1 cellular context compared by ENCODE assay signal in genomic region chr9:130518943-130519772, GRCh38.
TF ChIP-seq lines count a peak whose summit lies in the region.

No MANE protein-coding gene starts in this region.

TF ChIP-seq in HepG2, 621 proteins besides CTCF, POLR2A, EP300 and RAD21 (continued from another document):
- TF ChIP-seq UBTF (CRISPR knock-in tag; IDR thresholded peaks at IDR 0.05): peak; percentile 24; the same call in 1 of the 2 replicates
- 0 out of 2 replicates have a peak, but pooled peaks have one; percentile 19 for TF ChIP-seq SALL1 (CRISPR knock-in tag; IDR thresholded peaks at IDR 0.05)
- TF ChIP-seq ZFP91 (CRISPR knock-in tag; IDR thresholded peaks at IDR 0.05; ENCODE audit: borderline replicate concordance): no peak
- 0 out of 2 replicates have a peak, but pooled peaks have one; percentile 1 for TF ChIP-seq ZNF770 (CRISPR knock-in tag; IDR thresholded peaks at IDR 0.05)
- TF ChIP-seq ZBTB38 (CRISPR knock-in tag; IDR thresholded peaks at IDR 0.05): no peak
- TF ChIP-seq IKZF4 (CRISPR knock-in tag; IDR thresholded peaks at IDR 0.05; ENCODE audit: borderline replicate concordance, low read depth, not compliant biosample characterization): no peak
- TF ChIP-seq ZNF317 (CRISPR knock-in tag; IDR thresholded peaks at IDR 0.05): 0 out of 2 replicates have a peak, but pooled peaks have one; percentile 23
- no peak for TF ChIP-seq ZNF589 (CRISPR knock-in tag; conservative IDR thresholded peaks at IDR 0.05)
- TF ChIP-seq ESRRA (CRISPR knock-in tag; IDR thresholded peaks at IDR 0.05; ENCODE audit: low read depth): no peak
- no peak for TF ChIP-seq ZNF121 (CRISPR knock-in tag; IDR thresholded peaks at IDR 0.05)
- TF ChIP-seq ZFX (CRISPR knock-in tag; IDR thresholded peaks at IDR 0.05; ENCODE audit: low read depth): 0 out of 2 replicates have a peak, but pooled peaks have one; percentile 34
- TF ChIP-seq ZXDC (CRISPR knock-in tag; IDR thresholded peaks at IDR 0.05): no peak
- no peak for TF ChIP-seq ZNF781 (CRISPR knock-in tag; IDR thresholded peaks at IDR 0.05; ENCODE audit: borderline replicate concordance, not compliant biosample characterization)
- 0 out of 2 replicates have a peak, but pooled peaks have one; percentile 17 for TF ChIP-seq MYC (CRISPR knock-in tag; IDR thresholded peaks at IDR 0.05; ENCODE audit: borderline replicate concordance)
- TF ChIP-seq TOPORS (CRISPR knock-in tag; IDR thresholded peaks at IDR 0.05): no peak
- no peak for TF ChIP-seq ZNF713 (CRISPR knock-in tag; IDR thresholded peaks at IDR 0.05)
- TF ChIP-seq STAG1 (CRISPR knock-in tag; IDR thresholded peaks at IDR 0.05): peak; percentile 60
- no peak for TF ChIP-seq EHMT2 (IDR thresholded peaks at IDR 0.05; ENCODE audit: borderline replicate concordance, low read depth, low read length)
- TF ChIP-seq MXI1 (IDR thresholded peaks at IDR 0.05; ENCODE audit: borderline replicate concordance, low read depth, low read length): no peak
- TF ChIP-seq ZUFSP (CRISPR knock-in tag; IDR thresholded peaks at IDR 0.05; ENCODE audit: borderline replicate concordance): no peak
- peak; percentile 48 for TF ChIP-seq ZNF687 (CRISPR knock-in tag; IDR thresholded peaks at IDR 0.05)
- no peak for TF ChIP-seq KLF12 (CRISPR knock-in tag; IDR thresholded peaks at IDR 0.05; ENCODE audit: borderline replicate concordance)
